ENCODE assay signal across 39 cellular contexts in the genomic region with DNA sequence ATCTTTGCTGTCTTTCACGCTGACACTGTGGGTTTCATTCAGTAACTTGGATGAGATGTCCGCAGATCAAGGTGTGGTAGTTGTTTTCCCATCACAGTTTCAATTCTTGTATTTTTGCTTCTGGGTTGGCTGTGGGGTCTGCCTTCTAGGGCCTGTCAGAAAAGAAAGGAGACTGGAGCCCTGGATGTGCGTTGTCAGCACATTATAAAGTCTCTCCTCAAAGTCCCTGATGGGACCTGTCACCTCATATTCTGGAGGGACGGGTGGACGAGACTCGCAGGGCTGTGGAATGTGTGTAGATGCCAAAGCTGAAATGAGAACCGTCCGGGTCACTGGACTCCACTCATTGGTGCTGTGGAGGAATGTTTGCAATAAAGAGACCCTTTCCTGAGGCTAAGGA. TPM values are rescaled to one million over a fixed set of nuclear protein-coding genes. Genes with fewer than 3 reads are reported as not detected.
"Had no signal": no experiment of that assay in that cellular context is flagged by ENCODE, and none has a peak within 500 bp of the region (broad histone marks: within the 10 kb centered on the region; RNA-seq: fewer than 3 reads in every experiment).

No MANE protein-coding gene starts in this region.

- H3K36me3 Mint-ChIP-seq: activated naive CD8-positive, alpha-beta T cell had no signal

- H3K4me1 ChIP-seq: esophagus squamous epithelium, gastroesophageal sphincter had no signal

- H3K27ac Mint-ChIP-seq: activated B cell treated with CpG ODN at 0.5 μM for 24 hours; activated CD8-positive, alpha-beta T cell treated with anti-CD3 and anti-CD28 coated beads for 36 hours; activated naive CD8-positive, alpha-beta T cell; activated T-helper 17 cell treated with anti-CD3 and anti-CD28 coated beads, Interleukin-2, amount 50 U/mL, for 72 hours; dendritic cell treated with granulocyte-macrophage colony-stimulating factor and Interleukin-4, amounts not matched to agents 40 ng/mL and 50 ng/mL, for 4 days; effector memory CD8-positive, alpha-beta T cell; T-helper 17 cell; T-helper 2 cell treated with Interferon-gamma antibody and Interleukin-4, amounts not matched to agents 5 μg/mL and 100 μg/mL, for 36 hours had no signal

- H3K9me3 ChIP-seq: esophagus squamous epithelium had no signal

- FAIRE-seq: astrocyte, bronchial epithelial cell, endometrium, endothelial cell of umbilical vein had no signal

- DNase-seq: activated B cell treated with CpG ODN at 0.5 μM for 24 hours; activated CD4-positive, alpha-beta T cell treated with anti-CD3 and anti-CD28 coated beads for 48 hours; activated CD4-positive, alpha-beta T cell treated with anti-CD3 and anti-CD28 coated beads, Interleukin-2, amount 50 U/mL, for 1 hour; activated CD4-positive, alpha-beta T cell treated with anti-CD3 and anti-CD28 coated beads, Interleukin-2, amount 50 U/mL, for 48 hours; activated CD8-positive, alpha-beta memory T cell treated with anti-CD3 and anti-CD28 coated beads for 24 hours; activated CD8-positive, alpha-beta T cell treated with anti-CD3 and anti-CD28 coated beads for 36 hours; activated effector memory CD4-positive, alpha-beta T cell treated with Interleukin-2 at 50 U/mL for 16 hours; activated gamma-delta T cell treated with Interleukin-2 at 50 U/mL for 16 hours; activated naive CD4-positive, alpha-beta T cell treated with anti-CD3 and anti-CD28 coated beads, Interleukin-2, amount 50 U/mL, for 16 hours; activated naive CD4-positive, alpha-beta T cell treated with Interleukin-2 at 50 U/mL for 16 hours; activated T-cell treated with anti-CD3 and anti-CD28 coated beads, Interleukin-2, amount 50 U/mL, for 4 hours; amniotic stem cell; anterior cingulate cortex; brain microvascular endothelial cell; dorsolateral prefrontal cortex; effector memory CD8-positive, alpha-beta T cell; esophagus squamous epithelium; foreskin melanocyte; T-helper 1 cell; T-helper 17 cell; T1000; WERI-Rb-1 had no signal

- H3K27ac ChIP-seq: brain microvascular endothelial cell, coronary artery, dorsolateral prefrontal cortex, epithelial cell of prostate, esophagus squamous epithelium, gastroesophageal sphincter, WERI-Rb-1 had no signal

- H3K4me3 Mint-ChIP-seq: activated B cell treated with CpG ODN at 0.5 μM for 24 hours; activated CD8-positive, alpha-beta T cell treated with anti-CD3 and anti-CD28 coated beads for 36 hours; activated naive CD8-positive, alpha-beta T cell; activated T-cell treated with anti-CD3 and anti-CD28 coated beads, Interleukin-2, amount 50 U/mL, for 4 hours; activated T-helper 17 cell treated with anti-CD3 and anti-CD28 coated beads, Interleukin-2, amount 50 U/mL, for 72 hours; central memory CD8-positive, alpha-beta T cell; dendritic cell treated with granulocyte-macrophage colony-stimulating factor and Interleukin-4, amounts not matched to agents 40 ng/mL and 50 ng/mL, for 4 days; effector memory CD8-positive, alpha-beta T cell; T-helper 17 cell; T-helper 2 cell treated with Interferon-gamma antibody and Interleukin-4, amounts not matched to agents 5 μg/mL and 100 μg/mL, for 36 hours had no signal

- H3K36me3 ChIP-seq: brain microvascular endothelial cell, esophagus squamous epithelium, gastroesophageal sphincter, WERI-Rb-1 had no signal

- H3K9me3 Mint-ChIP-seq: central memory CD8-positive, alpha-beta T cell; T-helper 2 cell treated with Interferon-gamma antibody and Interleukin-4, amounts not matched to agents 5 μg/mL and 100 μg/mL, for 36 hours had no signal

- H3K27me3 Mint-ChIP-seq: activated B cell treated with CpG ODN at 0.5 μM for 24 hours; activated CD8-positive, alpha-beta T cell treated with anti-CD3 and anti-CD28 coated beads for 36 hours; T-helper 17 cell had no signal

- ATAC-seq: activated CD4-positive, CD25-positive, alpha-beta regulatory T cell treated with anti-CD3 and anti-CD28 coated beads, Interleukin-2, amount 50 U/mL, for 24 hours; activated CD8-positive, alpha-beta T cell treated with anti-CD3 and anti-CD28 coated beads for 36 hours; activated T-cell treated with anti-CD3 and anti-CD28 coated beads, Interleukin-2, amount 50 U/mL, for 4 hours; activated T-helper 17 cell treated with anti-CD3 and anti-CD28 coated beads, Interleukin-2, amount 50 U/mL, for 72 hours; effector memory CD8-positive, alpha-beta T cell; gastroesophageal sphincter; T-helper 17 cell had no signal

- H3K27me3 ChIP-seq: brain microvascular endothelial cell, dorsolateral prefrontal cortex, esophagus squamous epithelium, gastroesophageal sphincter had no signal

- H3K4me3 ChIP-seq: coronary artery, dorsolateral prefrontal cortex, esophagus squamous epithelium, gastroesophageal sphincter had no signal

- H3K4me1 Mint-ChIP-seq: activated B cell treated with CpG ODN at 0.5 μM for 24 hours; activated T-helper 17 cell treated with anti-CD3 and anti-CD28 coated beads, Interleukin-2, amount 50 U/mL, for 72 hours; central memory CD8-positive, alpha-beta T cell; T-helper 17 cell had no signal

RNA-seq across cellular contexts. Expression of gene IGSF5, which starts 11.3 kb away (rescaled TPM):
- total RNA-seq: activated B cell treated with CpG ODN at 0.5 μM for 24 hours; activated CD8-positive, alpha-beta T cell treated with anti-CD3 and anti-CD28 coated beads for 36 hours; activated T-cell treated with anti-CD3 and anti-CD28 coated beads, Interleukin-2, amount 50 U/mL, for 4 hours; activated T-helper 17 cell treated with anti-CD3 and anti-CD28 coated beads, Interleukin-2, amount 50 U/mL, for 72 hours; bronchial epithelial cell; endothelial cell of umbilical vein; fibroblast of lung; fibroblast of villous mesenchyme; glomerular endothelial cell; T-helper 17 cell had no signal
- polyA plus RNA-seq: endothelial cell of umbilical vein, esophagus, fibroblast of lung had no signal
